Comparison of ENCODE assay signal across 8 cellular contexts in genomic region chr12:7642876-7643309, GRCh38. TPM values are rescaled to one million over a fixed set of nuclear protein-coding genes. Genes with fewer than 3 reads are reported as not detected.
DNase-seq lines count a peak whose midpoint lies in the region; ATAC-seq, FAIRE-seq and TF ChIP-seq lines count a peak whose summit lies in the region.

No MANE protein-coding gene starts in this region.

- TF ChIP-seq CTCF in HEK293 (tag by site-specific recombination; IDR thresholded peaks at IDR 0.05) (0 out of 2 replicates have a peak, but pooled peaks have one; percentile 15), WERI-Rb-1 (IDR thresholded peaks at IDR 0.05; ENCODE audit: low read depth, low read length) (peak; percentile 33; the same call in 1 of the 2 replicates), keratinocyte (optimal IDR thresholded peaks at IDR 0.05 in 1 of 3, IDR thresholded peaks at IDR 0.05 in 1 of 3, conservative IDR thresholded peaks at IDR 0.05 in 1 of 3; ENCODE audit: extremely low read depth in 1 of 3, insufficient read depth in 2 of 3, low read length in 3 of 3) (peak; percentile 20 to 54 (median 49)), prostate gland (IDR thresholded peaks at IDR 0.05) (peak in 1 of 4 experiments; percentile 26)

- H2AFZ ChIP-seq in keratinocyte (ENCODE audit: control insufficient read depth, low read length): no peak overlapping the region

- no peak for FAIRE-seq in keratinocyte (lab: Jason Lieb, UNC)

- H3K27me3 ChIP-seq in WERI-Rb-1 (ENCODE audit: insufficient read depth, low read depth, severe bottlenecking) (no peaks in the 10 kb centered on the region), keratinocyte (ENCODE audit: control insufficient read depth, extremely low read depth, insufficient read depth, low read length) (no peaks in the 10 kb centered on the region), prostate gland (replicated peaks; ENCODE audit: insufficient read depth) (no peaks in the 10 kb centered on the region)

- WGBS in prostate gland: 64% methylated on average over 8 of the region's 8 CpGs

- H3K36me3 ChIP-seq in HEK293 (ENCODE audit: control insufficient read depth in 2 of 2, insufficient read depth in 1 of 2, low read length in 2 of 2): no peaks in the 10 kb centered on the region
- H3K36me3 ChIP-seq in WERI-Rb-1: no peaks in the 10 kb centered on the region
- H3K36me3 ChIP-seq in keratinocyte (ENCODE audit: control insufficient read depth in 2 of 2, extremely low read depth in 1 of 2, insufficient read depth in 2 of 2, low read length in 2 of 2): no peaks in the 10 kb centered on the region
- no peaks in the 10 kb centered on the region for H3K36me3 ChIP-seq in prostate gland

- POLR2A ChIA-PET in HEK293 (lab: Yijun Ruan, JAX): no interaction called here

- no peak overlapping the region for H3K27ac ChIP-seq in HEK293 (ENCODE audit: extremely low read depth, low read depth, low read length)
- H3K27ac ChIP-seq in WERI-Rb-1: peak overlapping the region; percentile 50; the same call in 1 of the 2 replicates
- no peak overlapping the region for H3K27ac ChIP-seq in keratinocyte (ENCODE audit: control insufficient read depth, insufficient read depth, low read length)
- H3K27ac ChIP-seq in prostate gland: no peak overlapping the region

- ATAC-seq in HG03095 (IDR thresholded peaks at IDR 0.05; ENCODE audit: unreplicated experiment): no peak

- no peak overlapping the region for H3K4me2 ChIP-seq in keratinocyte (ENCODE audit: control insufficient read depth, extremely low read depth, insufficient read depth, low read depth, low read length)

- no peaks in the 10 kb centered on the region for H4K20me1 ChIP-seq in keratinocyte (ENCODE audit: control insufficient read depth, extremely low read depth, insufficient read depth, low read length)

- CTCF ChIA-PET in HEK293 (lab: Yijun Ruan, JAX): interaction anchor here (0.6 to 4.1 kb wide), 28 partner anchors 8 to 498 kb away, joined by 3 to 58 read pairs (median 3); no protein-coding TSS in a partner anchor

- no peak overlapping the region for H3K9ac ChIP-seq in keratinocyte (ENCODE audit: control insufficient read depth, extremely low read depth, insufficient read depth, low read length)

- DNase-seq in COLO668 (lab: John Stamatoyannopoulos, UW; ENCODE audit: unreplicated experiment) (peak; percentile 31), WERI-Rb-1 (peak; percentile 43), keratinocyte (ENCODE audit: low read depth, low spot score) (peak; percentile 5), GF-D8 (lab: John Stamatoyannopoulos, UW) (no peak), prostate gland (ENCODE audit: low spot score) (no peak), foreskin melanocyte (no peak)

- intact Hi-C loops in prostate gland (cut with DNase I): no loop called here

- H3K4me3 ChIP-seq in HEK293 (ENCODE audit: low read depth, low read length) (no peak overlapping the region), WERI-Rb-1 (ENCODE audit: low read depth, low read length) (peak overlapping the region; percentile 31), keratinocyte (ENCODE audit: control insufficient read depth in 2 of 3, extremely low read depth in 1 of 3, insufficient read depth in 2 of 3, low read depth in 1 of 3, low read length in 3 of 3) (no peak overlapping the region), prostate gland (no peak overlapping the region)

- H3K9me1 ChIP-seq in keratinocyte (ENCODE audit: control insufficient read depth, extremely low read depth, insufficient read depth, low read length): no peaks in the 10 kb centered on the region

- dilution Hi-C loops in keratinocyte (cut with MboI; ENCODE audit: extremely low pct_ligation_motif_present, low sequenced_read_pairs): no loop called here

- no peak for TF ChIP-seq POLR2A in prostate gland (IDR thresholded peaks at IDR 0.05)

- H3K4me1 ChIP-seq in HEK293 (ENCODE audit: control insufficient read depth, insufficient read depth, low read length) (no peaks in the 10 kb centered on the region), keratinocyte (ENCODE audit: control insufficient read depth, extremely low read depth, insufficient read depth, low read length) (peaks cover 4% of the 10 kb centered on the region), prostate gland (replicated peaks) (no peaks in the 10 kb centered on the region)

- H3K79me2 ChIP-seq in keratinocyte (ENCODE audit: control insufficient read depth, insufficient read depth, low read length): no peaks in the 10 kb centered on the region

- H3K9me3 ChIP-seq in HEK293 (ENCODE audit: control insufficient read depth, insufficient read depth, low read depth, low read length): no peaks in the 10 kb centered on the region
- no peaks in the 10 kb centered on the region for H3K9me3 ChIP-seq in WERI-Rb-1 (ENCODE audit: severe bottlenecking)
- no peaks in the 10 kb centered on the region for H3K9me3 ChIP-seq in keratinocyte (ENCODE audit: control insufficient read depth, low read depth, low read length)
- no peaks in the 10 kb centered on the region for H3K9me3 ChIP-seq in prostate gland

TF ChIP-seq in HEK293, 187 proteins besides CTCF, POLR2A, EP300 and RAD21:
- no peak for TF ChIP-seq ZNF549 (tag by site-specific recombination; IDR thresholded peaks at IDR 0.05)
- TF ChIP-seq ZNF792 (tag by site-specific recombination; IDR thresholded peaks at IDR 0.05): 0 out of 2 replicates have a peak, but pooled peaks have one; percentile 38
- TF ChIP-seq SP7 (tag by site-specific recombination; IDR thresholded peaks at IDR 0.05): 0 out of 2 replicates have a peak, but pooled peaks have one; percentile 21
- TF ChIP-seq ZNF501 (tag by site-specific recombination; IDR thresholded peaks at IDR 0.05): 0 out of 2 replicates have a peak, but pooled peaks have one; percentile 47
- peak; percentile 87 for TF ChIP-seq ZNF654 (tag by site-specific recombination; IDR thresholded peaks at IDR 0.05; ENCODE audit: low read depth)
- TF ChIP-seq ZSCAN30 (tag by site-specific recombination; IDR thresholded peaks at IDR 0.05): no peak
- peak; percentile 37; the same call in 1 of the 2 replicates for TF ChIP-seq KLF8 (tag by site-specific recombination; IDR thresholded peaks at IDR 0.05)
- peak; percentile 60; the same call in 1 of the 2 replicates for TF ChIP-seq ZNF580 (tag by site-specific recombination; IDR thresholded peaks at IDR 0.05)

RNA-seq across cellular contexts. Expression of gene APOBEC1, which starts 22.8 kb away (rescaled TPM):
- polyA plus RNA-seq in keratinocyte: not detected in 3 replicates
- polyA plus RNA-seq in keratinocyte (2011; ENCODE audit: low read depth): not detected
- not detected in 2 replicates for polyA plus RNA-seq in keratinocyte (2011; cell fraction: cytosol; rRNA removed)
- polyA plus RNA-seq in keratinocyte (2011; cell fraction: nucleus; rRNA removed): not detected in 2 replicates
- not detected in 2 replicates for polyA plus RNA-seq in keratinocyte (2012; ENCODE audit: low replicate concordance)
- not detected in 3 replicates for polyA minus RNA-seq in keratinocyte
- not detected for polyA minus RNA-seq in keratinocyte (2011; cell fraction: cytosol; rRNA and poly(A)+ RNA removed)
- polyA minus RNA-seq in keratinocyte (2011; cell fraction: nucleus; rRNA and poly(A)+ RNA removed): not detected in 2 replicates
- not detected for total RNA-seq in prostate gland

RNA-seq across cellular contexts. Expression of gene GDF3, which starts 52.7 kb away (rescaled TPM):
- not detected in 3 replicates for polyA plus RNA-seq in keratinocyte
- not detected for polyA plus RNA-seq in keratinocyte (2011; ENCODE audit: low read depth)
- polyA plus RNA-seq in keratinocyte (2011; cell fraction: cytosol; rRNA removed): not detected in 2 replicates
- not detected in 2 replicates for polyA plus RNA-seq in keratinocyte (2011; cell fraction: nucleus; rRNA removed)
- not detected in 2 replicates for polyA plus RNA-seq in keratinocyte (2012; ENCODE audit: low replicate concordance)
- not detected in 3 replicates for polyA minus RNA-seq in keratinocyte
- polyA minus RNA-seq in keratinocyte (2011; cell fraction: cytosol; rRNA and poly(A)+ RNA removed): not detected
- polyA minus RNA-seq in keratinocyte (2011; cell fraction: nucleus; rRNA and poly(A)+ RNA removed): not detected in 2 replicates
- not detected for total RNA-seq in prostate gland

Comparison
In these comparisons a context has a peak if more than half of its experiments do, and no peak if none do; other contexts are left out.
1. DNase-seq: peak in COLO668 (single experiment), WERI-Rb-1 (single experiment) and keratinocyte (single experiment); none in GF-D8 (single experiment), prostate gland (single experiment) and foreskin melanocyte (single experiment).